In the genomic region with DNA sequence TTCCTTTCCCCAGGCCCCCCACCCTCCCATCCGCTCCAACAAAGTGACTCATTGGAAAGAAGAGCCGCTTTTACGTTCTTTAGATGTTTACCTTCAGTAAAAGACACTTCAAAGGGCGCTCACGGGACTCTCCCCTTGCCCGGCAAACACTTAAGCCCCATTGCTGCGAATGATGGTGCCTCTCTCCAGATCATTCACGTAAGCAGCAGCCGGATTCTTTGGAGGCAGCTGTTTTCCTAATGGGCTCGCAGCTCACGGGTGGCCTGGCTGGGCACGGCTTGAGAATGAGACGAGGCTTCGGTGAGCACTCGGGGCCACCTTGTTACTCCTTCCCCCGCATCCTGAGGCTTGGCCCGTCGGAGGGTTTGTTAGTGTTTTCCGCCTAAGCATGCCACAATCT, we compare ENCODE assay signal across 18 cellular contexts.
DNase-seq lines count a peak whose midpoint lies in the region; ATAC-seq and TF ChIP-seq lines count a peak whose summit lies in the region.
"Had no signal": no experiment of that assay in that cellular context is flagged by ENCODE, and none has a peak within 500 bp of the region (broad histone marks: within the 10 kb centered on the region; RNA-seq: fewer than 3 reads in every experiment).

No MANE protein-coding gene starts in this region.

- ATAC-seq in GM21367 (IDR thresholded peaks at IDR 0.05; ENCODE audit: unreplicated experiment), result no peak
- no peak for ATAC-seq in activated naive CD8-positive, alpha-beta T cell treated with anti-CD3 and anti-CD28 coated beads, Interleukin-2, amount 50 U/mL, for 24 hours
- ATAC-seq: activated CD8-positive, alpha-beta T cell treated with anti-CD3 and anti-CD28 coated beads, Interleukin-2, amount 10 ng/mL, durations not matched to agents 7 days and 5 days; naive thymus-derived CD8-positive, alpha-beta T cell; psoas muscle; stimulated activated naive CD8-positive, alpha-beta T cell treated with anti-CD3 and anti-CD28 coated beads, Interleukin-15, amount 100 ng/mL, for 72 hours had no signal

- peak overlapping the region; percentile 46 for H3K27ac ChIP-seq in hepatocyte
- H3K27ac ChIP-seq: epithelial cell of prostate, psoas muscle, uterus had no signal

- peaks cover 5% of the 10 kb centered on the region for H3K9me3 Mint-ChIP-seq in nephron progenitor cell
- H3K9me3 Mint-ChIP-seq in activated naive CD8-positive, alpha-beta T cell treated with anti-CD3 and anti-CD28 coated beads, Interleukin-2, amount 50 U/mL, for 24 hours, result peaks cover 4% of the 10 kb centered on the region

- peaks cover 42% of the 10 kb centered on the region for H3K4me1 Mint-ChIP-seq in nephron progenitor cell
- H3K4me1 Mint-ChIP-seq in activated naive CD8-positive, alpha-beta T cell treated with anti-CD3 and anti-CD28 coated beads, Interleukin-2, amount 50 U/mL, for 24 hours, result no peaks in the 10 kb centered on the region
- H3K4me1 Mint-ChIP-seq: stimulated activated naive CD8-positive, alpha-beta T cell treated with anti-CD3 and anti-CD28 coated beads, Interleukin-15, amount 100 ng/mL, for 72 hours had no signal

- H3K4me3 Mint-ChIP-seq in nephron progenitor cell, result peak overlapping the region; percentile 74
- no peak overlapping the region for H3K4me3 Mint-ChIP-seq in activated naive CD8-positive, alpha-beta T cell treated with anti-CD3 and anti-CD28 coated beads, Interleukin-2, amount 50 U/mL, for 24 hours
- H3K4me3 Mint-ChIP-seq: activated CD8-positive, alpha-beta T cell treated with anti-CD3 and anti-CD28 coated beads, Interleukin-2, amount 10 ng/mL, durations not matched to agents 7 days and 5 days; naive thymus-derived CD8-positive, alpha-beta T cell; stimulated activated naive CD8-positive, alpha-beta T cell treated with anti-CD3 and anti-CD28 coated beads, Interleukin-15, amount 100 ng/mL, for 72 hours had no signal

- no peaks in the 10 kb centered on the region for H4K20me1 ChIP-seq in hepatocyte (ENCODE audit: insufficient read depth, poor library complexity, severe bottlenecking)

- H3K36me3 ChIP-seq in hepatocyte (replicated peaks; ENCODE audit: insufficient read depth, low read depth), result no peaks in the 10 kb centered on the region
- H3K36me3 ChIP-seq: MG63, uterus had no signal

- WGBS in hepatocyte (ENCODE audit: low lambda C conversion rate, missing lambda C conversion rate), result 22% methylated on average over 19 of the region's 19 CpGs

- H3K27me3 ChIP-seq in hepatocyte, result no peaks in the 10 kb centered on the region
- H3K27me3 ChIP-seq: MG63 had no signal

- peak overlapping the region; percentile 52 for H3K4me2 ChIP-seq in hepatocyte

- no peaks in the 10 kb centered on the region for H3K9me3 ChIP-seq in hepatocyte (ENCODE audit: low read depth)
- H3K9me3 ChIP-seq: MG63, psoas muscle, uterus had no signal

- H3K4me1 ChIP-seq in hepatocyte (ENCODE audit: insufficient read depth), result peaks cover 13% of the 10 kb centered on the region
- H3K4me1 ChIP-seq: psoas muscle, uterus had no signal

- H3K27me3 Mint-ChIP-seq in nephron progenitor cell (ENCODE audit: low read depth, poor library complexity), result peaks cover 10% of the 10 kb centered on the region
- H3K27me3 Mint-ChIP-seq in activated naive CD8-positive, alpha-beta T cell treated with anti-CD3 and anti-CD28 coated beads, Interleukin-2, amount 50 U/mL, for 24 hours, result peaks cover 8% of the 10 kb centered on the region

- H3K9me2 ChIP-seq in hepatocyte (replicated peaks; ENCODE audit: insufficient read depth), result no peaks in the 10 kb centered on the region

- no peak for TF ChIP-seq CTCF in hepatocyte (IDR thresholded peaks at IDR 0.05; ENCODE audit: poor library complexity)
- no peak for TF ChIP-seq CTCF in nephron progenitor cell (IDR thresholded peaks at IDR 0.05)
- TF ChIP-seq CTCF in GM10266 (IDR thresholded peaks at IDR 0.05; ENCODE audit: control insufficient read depth, insufficient read depth, low read depth, missing control alignments), result no peak

- no peak overlapping the region for H3K27ac Mint-ChIP-seq in nephron progenitor cell
- H3K27ac Mint-ChIP-seq in activated naive CD8-positive, alpha-beta T cell treated with anti-CD3 and anti-CD28 coated beads, Interleukin-2, amount 50 U/mL, for 24 hours, result no peak overlapping the region
- H3K27ac Mint-ChIP-seq: activated CD8-positive, alpha-beta T cell treated with anti-CD3 and anti-CD28 coated beads, Interleukin-2, amount 10 ng/mL, durations not matched to agents 7 days and 5 days; stimulated activated naive CD8-positive, alpha-beta T cell treated with anti-CD3 and anti-CD28 coated beads, Interleukin-15, amount 100 ng/mL, for 72 hours had no signal

- DNase-seq in DMS153 (lab: John Stamatoyannopoulos, UW) (peak; percentile 15), NCI-H1092 treated with DMSO at 0.1 percent for 48 hours (lab: John Stamatoyannopoulos, UW) (peak; percentile 60), hepatocyte (ENCODE audit: low spot score) (peak; percentile 69), nephron progenitor cell (peak; percentile 12), GM10266 (ENCODE audit: extremely low spot score) (no peak)
- no peak for DNase-seq in activated naive CD4-positive, alpha-beta T cell (lab: John Stamatoyannopoulos, UW)
- no peak for DNase-seq in activated naive CD8-positive, alpha-beta T cell treated with anti-CD3 and anti-CD28 coated beads, Interleukin-2, amount 50 U/mL, for 24 hours
- DNase-seq: ACHN; activated CD8-positive, alpha-beta T cell treated with anti-CD3 and anti-CD28 coated beads, Interleukin-2, amount 10 ng/mL, durations not matched to agents 7 days and 5 days; foreskin melanocyte; IMR-90; MG63; naive thymus-derived CD8-positive, alpha-beta T cell; psoas muscle; stimulated activated naive CD8-positive, alpha-beta T cell treated with anti-CD3 and anti-CD28 coated beads, Interleukin-15, amount 100 ng/mL, for 72 hours; uterus had no signal

- H3K79me2 ChIP-seq in hepatocyte, result no peaks in the 10 kb centered on the region

- no peak overlapping the region for H2AFZ ChIP-seq in hepatocyte

- H3K36me3 Mint-ChIP-seq in nephron progenitor cell (ENCODE audit: low read depth), result no peaks in the 10 kb centered on the region
- no peaks in the 10 kb centered on the region for H3K36me3 Mint-ChIP-seq in activated naive CD8-positive, alpha-beta T cell treated with anti-CD3 and anti-CD28 coated beads, Interleukin-2, amount 50 U/mL, for 24 hours (ENCODE audit: low read depth)

- no peak overlapping the region for H3K4me3 ChIP-seq in hepatocyte
- H3K4me3 ChIP-seq: MG63, psoas muscle, uterus had no signal

Comparison
In these comparisons a context has a peak if more than half of its experiments do, and no peak if none do; other contexts are left out.
1. DNase-seq: peak in DMS153 (single experiment), NCI-H1092 treated with DMSO at 0.1 percent for 48 hours (single experiment), hepatocyte (single experiment) and nephron progenitor cell (single experiment); none in activated naive CD4-positive, alpha-beta T cell (0 of 4), activated naive CD8-positive, alpha-beta T cell treated with anti-CD3 and anti-CD28 coated beads, Interleukin-2, amount 50 U/mL, for 24 hours (single experiment) and GM10266 (single experiment).